Comparison of ENCODE assay signal across 11 cellular contexts in genomic region chrX:41350150-41350975, GRCh38. TPM values are rescaled to one million over a fixed set of nuclear protein-coding genes. Genes with fewer than 3 reads are reported as not detected.
DNase-seq lines count a peak whose midpoint lies in the region; ATAC-seq, FAIRE-seq and TF ChIP-seq lines count a peak whose summit lies in the region.
"Had no signal": no experiment of that assay in that cellular context is flagged by ENCODE, and none has a peak within 500 bp of the region (broad histone marks: within the 10 kb centered on the region; RNA-seq: fewer than 3 reads in every experiment).

No MANE protein-coding gene starts in this region.

- peak; percentile 33 for TF ChIP-seq POLR2A in NB4 (IDR thresholded peaks at IDR 0.05; ENCODE audit: extremely low read depth, insufficient read length)

- TF ChIP-seq CTCF in NB4 (IDR thresholded peaks at IDR 0.05; ENCODE audit: low read depth, low read length) (no peak), psoas muscle (IDR thresholded peaks at IDR 0.05) (no peak)

- H3K4me3 ChIP-seq in NB4 (ENCODE audit: low read depth, low read length) (no peak overlapping the region), psoas muscle (no peak overlapping the region), small intestine (ENCODE audit: low read depth in 1 of 2, low read length in 2 of 2) (no peak overlapping the region)

- WGBS in psoas muscle, 3 donors = 75 to 83% (median 77%) methylated on average over 6 of the region's 6 CpGs
- 69 to 84% (median 77%) methylated on average over 6 of the region's 6 CpGs for WGBS in small intestine, 3 donors

- H3K4me3 Mint-ChIP-seq in activated T-cell treated with anti-CD3 and anti-CD28 coated beads, Interleukin-2, amount 50 U/mL, for 4 hours = no peak overlapping the region

- H3K27me3 ChIP-seq in psoas muscle (ENCODE audit: insufficient read depth in 3 of 3, low read length in 2 of 3) (no peaks in the 10 kb centered on the region), small intestine (ENCODE audit: control insufficient read depth in 2 of 2, insufficient read depth in 2 of 2, low read length in 2 of 2) (no peaks in the 10 kb centered on the region)

- H3K27me3 Mint-ChIP-seq in activated T-cell treated with anti-CD3 and anti-CD28 coated beads, Interleukin-2, amount 50 U/mL, for 4 hours (ENCODE audit: low read depth) = no peaks in the 10 kb centered on the region

- peaks cover 20% of the 10 kb centered on the region for H3K36me3 Mint-ChIP-seq in activated T-cell treated with anti-CD3 and anti-CD28 coated beads, Interleukin-2, amount 50 U/mL, for 4 hours (ENCODE audit: insufficient read depth)

- H3K27ac ChIP-seq in epithelial cell of prostate (peak overlapping the region; percentile 11), psoas muscle (no peak overlapping the region), small intestine (ENCODE audit: low read depth in 1 of 2, low read length in 1 of 2) (no peak overlapping the region)

- no peaks in the 10 kb centered on the region for H3K9me3 Mint-ChIP-seq in activated T-cell treated with anti-CD3 and anti-CD28 coated beads, Interleukin-2, amount 50 U/mL, for 4 hours

- H3K36me3 ChIP-seq in psoas muscle (ENCODE audit: insufficient read depth in 1 of 2, low read depth in 1 of 2) = peaks cover 0 to 55% of the 10 kb centered on the region in 2 donors
- peaks cover 9 to 25% of the 10 kb centered on the region in 2 donors for H3K36me3 ChIP-seq in small intestine (ENCODE audit: control insufficient read depth in 2 of 2, insufficient read depth in 2 of 2, low read length in 2 of 2)

- intact Hi-C loops in psoas muscle (cut with DNase I) = no loop called here

- no peak for FAIRE-seq in small intestine (lab: Jason Lieb, UNC)
- FAIRE-seq: HTR-8/SVneo had no signal

- peaks cover 29% of the 10 kb centered on the region for H3K4me1 Mint-ChIP-seq in activated T-cell treated with anti-CD3 and anti-CD28 coated beads, Interleukin-2, amount 50 U/mL, for 4 hours (ENCODE audit: low read depth)

- H3K9me3 ChIP-seq in psoas muscle = no peaks in the 10 kb centered on the region
- H3K9me3 ChIP-seq in small intestine (ENCODE audit: control insufficient read depth, low read depth) = no peaks in the 10 kb centered on the region

- ATAC-seq in activated T-cell treated with anti-CD3 and anti-CD28 coated beads, Interleukin-2, amount 50 U/mL, for 4 hours = peak; percentile 41
- peak; percentile 4 to 20 (median 14) for ATAC-seq in psoas muscle
- no peak for ATAC-seq in GM19328 (IDR thresholded peaks at IDR 0.05; ENCODE audit: unreplicated experiment)

- H3K4me1 ChIP-seq in psoas muscle (no peaks in the 10 kb centered on the region), small intestine (ENCODE audit: control insufficient read depth in 2 of 2, insufficient read depth in 1 of 2, low read depth in 1 of 2, low read length in 1 of 2) (no peaks in the 10 kb centered on the region)

- DNase-seq in activated T-cell treated with anti-CD3 and anti-CD28 coated beads, Interleukin-2, amount 50 U/mL, for 4 hours = no peak
- no peak for DNase-seq in activated T-cell treated with anti-CD3 and anti-CD28 coated beads, Interleukin-2, amount 50 U/mL, for 48 hours
- DNase-seq in NB4 (ENCODE audit: low read depth) = peak; percentile 24
- no peak for DNase-seq in epithelial cell of prostate (ENCODE audit: low read depth, low spot score)
- DNase-seq in psoas muscle = no peak
- DNase-seq in LoVo (ENCODE audit: low spot score) = no peak
- DNase-seq in small intestine = no peak
- DNase-seq: mammary epithelial cell, NCI-H2227 treated with DMSO at 0.1 percent for 48 hours had no signal

RNA-seq across cellular contexts. Expression of gene DDX3X, which starts 16.4 kb away (rescaled TPM):
- 100 to 1,000 TPM; 460 to 635 (median 497) TPM for total RNA-seq in activated T-cell treated with anti-CD3 and anti-CD28 coated beads, Interleukin-2, amount 50 U/mL, for 4 hours
- total RNA-seq in psoas muscle = 100 to 1,000 TPM; 153 to 408 (median 295) TPM
- polyA plus RNA-seq in psoas muscle (100 to 1,000 TPM in 2 of 3 donors, 10 to 100 TPM in 1; 83.1 to 256 (median 102) TPM), small intestine (100 to 1,000 TPM in 2 of 3 donors, 10 to 100 TPM in 1; 72.5 to 108 (median 102) TPM)
